Comparison of ENCODE assay signal across 1 cellular context in genomic region chr16:22206013-22206846, GRCh38.
TF ChIP-seq lines count a peak whose summit lies in the region.

Gene EEF2K (plus strand): TSS chr16:22206278. CDS start chr16:22225730, 19,452 bp downstream.

TF ChIP-seq in HepG2, 621 proteins besides CTCF, POLR2A, EP300 and RAD21 (continued from another document and continues in another):
- TF ChIP-seq KLF9 (CRISPR knock-in tag; IDR thresholded peaks at IDR 0.05; ENCODE audit: low read depth) (no peak; the same call in none of the 2 replicates), HBP1 (CRISPR knock-in tag; IDR thresholded peaks at IDR 0.05; ENCODE audit: low read depth) (peak; percentile 80; the same call in 1 of the 2 replicates), ZNF766 (CRISPR knock-in tag; IDR thresholded peaks at IDR 0.05; ENCODE audit: borderline replicate concordance) (peak; percentile 99; the same call in 1 of the 2 replicates), ZNF672 (CRISPR knock-in tag; IDR thresholded peaks at IDR 0.05) (no peak), PAF1 (CRISPR knock-in tag; IDR thresholded peaks at IDR 0.05) (no peak), SOX13 (IDR thresholded peaks at IDR 0.05) (no peak), SOX13 (CRISPR knock-in tag; conservative IDR thresholded peaks at IDR 0.05 in 1 of 2, IDR thresholded peaks at IDR 0.05 in 1 of 2) (peak in 1 of 2 experiments; percentile 69; a peak in 2 of 4 replicates), TERF1 (CRISPR knock-in tag; IDR thresholded peaks at IDR 0.05) (no peak; the same call in 1 of the 2 replicates), THRA (CRISPR knock-in tag; IDR thresholded peaks at IDR 0.05; ENCODE audit: borderline replicate concordance) (peak; percentile 75), MLX (CRISPR knock-in tag; IDR thresholded peaks at IDR 0.05) (peak; percentile 97), PCBP2 (optimal IDR thresholded peaks at IDR 0.05; ENCODE audit: low read depth, low read length, poor library complexity, severe bottlenecking) (no peak), ZNF160 (CRISPR knock-in tag; IDR thresholded peaks at IDR 0.05) (peak; percentile 94; the same call in 1 of the 2 replicates), TEAD2 (CRISPR knock-in tag; IDR thresholded peaks at IDR 0.05) (peak; percentile 71; the same call in 1 of the 2 replicates), SP140L (CRISPR knock-in tag; IDR thresholded peaks at IDR 0.05; ENCODE audit: borderline replicate concordance) (0 out of 2 replicates have a peak, but pooled peaks have one; percentile 66), ZNF652 (CRISPR knock-in tag; IDR thresholded peaks at IDR 0.05; ENCODE audit: borderline replicate concordance, low read depth) (no peak), ADNP (CRISPR knock-in tag; IDR thresholded peaks at IDR 0.05) (peak; percentile 99), ZSCAN21 (CRISPR knock-in tag; IDR thresholded peaks at IDR 0.05; ENCODE audit: borderline replicate concordance) (peak; percentile 98), ATF2 (CRISPR knock-in tag; IDR thresholded peaks at IDR 0.05) (peak; percentile 72; the same call in 1 of the 2 replicates), ZNF574 (CRISPR knock-in tag; IDR thresholded peaks at IDR 0.05) (peak; percentile 96), HINFP (CRISPR knock-in tag; IDR thresholded peaks at IDR 0.05; ENCODE audit: low read depth) (peak; percentile 96), ZBTB20 (CRISPR knock-in tag; IDR thresholded peaks at IDR 0.05; ENCODE audit: borderline replicate concordance, low read depth) (peak; percentile 70), ARNT (IDR thresholded peaks at IDR 0.05) (no peak), ZMYM4 (CRISPR knock-in tag; IDR thresholded peaks at IDR 0.05) (peak; percentile 98), PRMT3 (CRISPR knock-in tag; IDR thresholded peaks at IDR 0.05; ENCODE audit: borderline replicate concordance, low read depth) (peak; percentile 99), HMGA1 (CRISPR knock-in tag; conservative IDR thresholded peaks at IDR 0.05) (no peak), ARNTL (CRISPR knock-in tag; IDR thresholded peaks at IDR 0.05) (peak; percentile 98), GLI4 (CRISPR knock-in tag; IDR thresholded peaks at IDR 0.05; ENCODE audit: borderline replicate concordance) (peak; percentile 78), RORA (CRISPR knock-in tag; IDR thresholded peaks at IDR 0.05) (no peak), ATF1 (CRISPR knock-in tag; IDR thresholded peaks at IDR 0.05) (no peak), THAP7 (CRISPR knock-in tag; IDR thresholded peaks at IDR 0.05) (0 out of 2 replicates have a peak, but pooled peaks have one; percentile 91), ZNF343 (CRISPR knock-in tag; IDR thresholded peaks at IDR 0.05) (peak; percentile 98), NCOA1 (CRISPR knock-in tag; IDR thresholded peaks at IDR 0.05) (no peak; the same call in none of the 2 replicates), POLR2AphosphoS2 (IDR thresholded peaks at IDR 0.05; ENCODE audit: low read depth, low read length) (no peak), BHLHE40 (IDR thresholded peaks at IDR 0.05; ENCODE audit: low read length) (peak; percentile 92), CENPX (CRISPR knock-in tag; IDR thresholded peaks at IDR 0.05) (no peak), HOMEZ (CRISPR knock-in tag; IDR thresholded peaks at IDR 0.05; ENCODE audit: low read depth) (peak; percentile 68), ARID2 (CRISPR knock-in tag; IDR thresholded peaks at IDR 0.05; ENCODE audit: borderline replicate concordance) (peak; percentile 91), ZNF281 (CRISPR knock-in tag; IDR thresholded peaks at IDR 0.05; ENCODE audit: borderline replicate concordance) (peak; percentile 41; the same call in 1 of the 2 replicates), ZBTB49 (CRISPR knock-in tag; IDR thresholded peaks at IDR 0.05; ENCODE audit: borderline replicate concordance) (peak; percentile 74)
